ENCODE assay signal across 17 cellular contexts in the genomic region with DNA sequence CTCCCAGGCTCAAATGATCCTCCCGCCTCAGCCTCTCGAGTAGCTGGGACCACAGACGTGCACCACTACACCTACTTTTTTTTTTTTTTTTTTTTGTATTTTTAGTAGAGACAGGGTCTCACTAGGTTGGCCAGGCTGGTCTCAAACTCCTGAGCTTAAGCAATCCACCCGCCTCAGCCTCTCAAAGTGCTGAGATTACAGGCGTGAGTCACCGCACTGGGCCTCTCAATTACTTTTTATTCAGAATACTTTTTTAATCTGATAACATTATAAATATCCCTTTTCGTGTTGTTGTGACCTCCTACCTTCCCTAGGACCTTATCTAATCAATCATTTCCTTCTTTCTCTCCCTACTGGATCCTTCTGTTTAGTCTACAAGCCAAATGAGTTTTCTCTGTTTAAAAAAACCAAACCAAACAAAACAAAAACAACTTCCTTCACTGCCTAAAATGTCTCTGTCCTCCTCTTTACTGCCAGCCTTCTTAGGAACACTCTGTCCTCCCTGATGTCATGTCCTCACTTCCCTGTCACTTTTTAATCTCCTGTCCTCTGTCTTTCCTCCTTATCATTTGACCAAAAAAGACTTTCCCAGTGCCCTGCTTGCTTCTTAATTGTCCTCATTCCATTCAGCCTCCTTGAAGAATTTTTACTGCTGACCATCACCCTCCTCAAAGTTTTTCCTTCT.
"Had no signal": no experiment of that assay in that cellular context is flagged by ENCODE, and none has a peak within 500 bp of the region (broad histone marks: within the 10 kb centered on the region; RNA-seq: fewer than 3 reads in every experiment).

No MANE protein-coding gene starts in this region.

- H3K4me3 Mint-ChIP-seq: activated CD4-positive, alpha-beta memory T cell treated with anti-CD3 and anti-CD28 coated beads for 36 hours; activated naive CD8-positive, alpha-beta T cell; activated T-cell treated with anti-CD3 and anti-CD28 coated beads, Interleukin-2, amount 50 U/mL, for 4 hours; neural crest cell; stimulated activated memory B cell treated with anti-CD40 and anti-IgM and Interleukin-4, amounts not matched to agents 10 μg/mL and 1 μg/mL and 100 μg/mL, for 72 hours had no signal

- H3K4me1 Mint-ChIP-seq: stimulated activated memory B cell treated with anti-CD40 and anti-IgM and Interleukin-4, amounts not matched to agents 10 μg/mL and 1 μg/mL and 100 μg/mL, for 72 hours had no signal

- H3K4me1 ChIP-seq: colonic mucosa, upper lobe of right lung had no signal

- H3K27me3 ChIP-seq: ascending aorta, colonic mucosa, ovary, spleen, upper lobe of right lung had no signal

- DNase-seq: activated CD4-positive, alpha-beta memory T cell treated with anti-CD3 and anti-CD28 coated beads for 36 hours; activated CD4-positive, alpha-beta T cell treated with anti-CD3 and anti-CD28 coated beads for 1 hour; activated gamma-delta T cell; activated T-cell treated with anti-CD3 and anti-CD28 coated beads, Interleukin-2, amount 50 U/mL, for 4 hours; colonic mucosa; effector CD4-positive, alpha-beta T cell; ovary; retina; spleen; stimulated activated CD4-positive, alpha-beta T cell treated with anti-CD3 and anti-CD28 coated beads, Interleukin-1b, Interleukin-23, amount 100 ng/mL, for 48 hours; T-helper 9 cell; upper lobe of right lung had no signal

- H3K4me3 ChIP-seq: ascending aorta, colonic mucosa, ovary, spleen, upper lobe of right lung had no signal

- H3K36me3 Mint-ChIP-seq: activated CD4-positive, alpha-beta memory T cell treated with anti-CD3 and anti-CD28 coated beads for 36 hours; activated naive CD8-positive, alpha-beta T cell; stimulated activated memory B cell treated with anti-CD40 and anti-IgM and Interleukin-4, amounts not matched to agents 10 μg/mL and 1 μg/mL and 100 μg/mL, for 72 hours had no signal

- H3K36me3 ChIP-seq: ascending aorta, colonic mucosa, ovary, spleen, upper lobe of right lung had no signal

- H3K27ac Mint-ChIP-seq: activated CD4-positive, alpha-beta memory T cell treated with anti-CD3 and anti-CD28 coated beads for 36 hours; activated naive CD8-positive, alpha-beta T cell; stimulated activated memory B cell treated with anti-CD40 and anti-IgM and Interleukin-4, amounts not matched to agents 10 μg/mL and 1 μg/mL and 100 μg/mL, for 72 hours had no signal

- ATAC-seq: activated T-cell treated with anti-CD3 and anti-CD28 coated beads, Interleukin-2, amount 50 U/mL, for 4 hours had no signal

- H3K9me3 ChIP-seq: ascending aorta, colonic mucosa, ovary, spleen, upper lobe of right lung had no signal

- H3K27ac ChIP-seq: colonic mucosa, epithelial cell of prostate, ovary, upper lobe of right lung had no signal

- H3K9me3 Mint-ChIP-seq: activated CD4-positive, alpha-beta memory T cell treated with anti-CD3 and anti-CD28 coated beads for 36 hours; activated T-cell treated with anti-CD3 and anti-CD28 coated beads, Interleukin-2, amount 50 U/mL, for 4 hours; stimulated activated memory B cell treated with anti-CD40 and anti-IgM and Interleukin-4, amounts not matched to agents 10 μg/mL and 1 μg/mL and 100 μg/mL, for 72 hours had no signal
